In genomic region chr5:81513982-81514381, GRCh38 we compare ENCODE assay signal across 11 cellular contexts.
A peak's percentile ranks its signal among the peaks of the same experiment; 100 is the strongest.
DNase-seq lines count a peak whose midpoint lies in the region; ATAC-seq and TF ChIP-seq lines count a peak whose summit lies in the region.
"Had no signal": no experiment of that assay in that cellular context is flagged by ENCODE, and none has a peak within 500 bp of the region (broad histone marks: within the 10 kb centered on the region; RNA-seq: fewer than 3 reads in every experiment).

No MANE protein-coding gene starts in this region.

- no peak overlapping the region for H3K27ac ChIP-seq in PC-3 (ENCODE audit: low read length)
- no peak overlapping the region for H3K27ac ChIP-seq in coronary artery

- no TSS peak for BruUV-seq in PC-3 (replicated peaks; lab: Mats Ljungman, UMichigan)

- no peaks in the 10 kb centered on the region for H3K79me2 ChIP-seq in PC-3 (ENCODE audit: low read length)

- no peak overlapping the region for H3K4me2 ChIP-seq in PC-3 (ENCODE audit: low read length)

- no peaks in the 10 kb centered on the region for H3K9me2 ChIP-seq in PC-3 (replicated peaks; ENCODE audit: low read length)

- H3K27ac Mint-ChIP-seq in progenitor cell of endocrine pancreas, result no peak overlapping the region

- no peak overlapping the region for H3K9ac ChIP-seq in PC-3 (ENCODE audit: low read length)

- no peaks in the 10 kb centered on the region for H3K9me3 Mint-ChIP-seq in progenitor cell of endocrine pancreas (ENCODE audit: low read depth)

- H4K20me1 ChIP-seq in PC-3 (ENCODE audit: low read length), result no peaks in the 10 kb centered on the region

- peak; percentile 10 for DNase-seq in AG10803 (ENCODE audit: low read depth)
- no peak for DNase-seq in GM12865 (ENCODE audit: low read depth)
- peak; percentile 34 for DNase-seq in PC-3
- no peak for DNase-seq in fibroblast of villous mesenchyme (ENCODE audit: low read depth)
- DNase-seq in progenitor cell of endocrine pancreas (ENCODE audit: low spot score, unreplicated experiment), result no peak
- DNase-seq in coronary artery (ENCODE audit: low spot score), result no peak
- DNase-seq in stimulated activated CD4-positive, alpha-beta T cell treated with anti-CD3 and anti-CD28 coated beads, Interleukin-4, amount 100 ng/mL, for 4 hours, result no peak
- DNase-seq in T-helper 9 cell, result no peak
- DNase-seq: activated CD4-positive, alpha-beta T cell treated with anti-CD3 and anti-CD28 coated beads, Interleukin-2, amount 50 U/mL, for 48 hours; effector CD4-positive, alpha-beta T cell; NCI-H2081 had no signal

- TF ChIP-seq CTCF in AG10803 (conservative IDR thresholded peaks at IDR 0.05; ENCODE audit: low read length) (peak; percentile 40), GM12865 (IDR thresholded peaks at IDR 0.05; ENCODE audit: insufficient read depth, low read depth, low read length, missing control alignments) (peak; percentile 4), PC-3 (conservative IDR thresholded peaks at IDR 0.05; ENCODE audit: low read depth, low read length) (peak; percentile 53), fibroblast of villous mesenchyme (IDR thresholded peaks at IDR 0.05; ENCODE audit: insufficient read depth, low read depth, low read length) (peak; percentile 26), progenitor cell of endocrine pancreas (IDR thresholded peaks at IDR 0.05; ENCODE audit: unreplicated experiment) (no peak), coronary artery (IDR thresholded peaks at IDR 0.05) (no peak)

- CTCF ChIA-PET in PC-3 (lab: Charles Lee), result no interaction called here

- H3K9me3 ChIP-seq in PC-3 (ENCODE audit: low read length), result no peaks in the 10 kb centered on the region

- H2AFZ ChIP-seq in PC-3 (ENCODE audit: low read length), result no peak overlapping the region

- ATAC-seq in PC-3, result 0 out of 2 replicates have a peak, but pooled peaks have one; percentile 31

- H3K27me3 Mint-ChIP-seq in progenitor cell of endocrine pancreas, result no peaks in the 10 kb centered on the region

- H3K4me1 Mint-ChIP-seq in progenitor cell of endocrine pancreas (ENCODE audit: low read depth), result no peaks in the 10 kb centered on the region

- intact Hi-C loops in PC-3 (cut with micrococcal nuclease), result loop anchor here (2.0 kb wide), 2 partner anchors 89 to 235 kb away; no protein-coding TSS in a partner anchor

- H3K4me3 ChIP-seq in AG10803 (ENCODE audit: low read length), result no peak overlapping the region
- H3K4me3 ChIP-seq in GM12865 (ENCODE audit: low read depth, low read length), result no peak overlapping the region
- no peak overlapping the region for H3K4me3 ChIP-seq in PC-3 (ENCODE audit: low read length)
- no peak overlapping the region for H3K4me3 ChIP-seq in fibroblast of villous mesenchyme (ENCODE audit: low read depth, low read length)
- no peak overlapping the region for H3K4me3 ChIP-seq in coronary artery

- no peaks in the 10 kb centered on the region; the same call in 1 of the 2 replicates for H3K4me1 ChIP-seq in PC-3 (ENCODE audit: insufficient read depth, low read length)

- H3K27me3 ChIP-seq in PC-3 (ENCODE audit: low read length), result no peaks in the 10 kb centered on the region

- H3K36me3 Mint-ChIP-seq in progenitor cell of endocrine pancreas (ENCODE audit: insufficient read depth), result peaks cover 2% of the 10 kb centered on the region

- POLR2A ChIA-PET in PC-3 (lab: Charles Lee; ENCODE audit: unreplicated experiment), result no interaction called here

- no peaks in the 10 kb centered on the region for H3F3A ChIP-seq in PC-3 (ENCODE audit: low read length, unreplicated experiment)

- H3K4me3 Mint-ChIP-seq in progenitor cell of endocrine pancreas (ENCODE audit: low read depth), result no peak overlapping the region

- H3K36me3 ChIP-seq in PC-3 (ENCODE audit: low read depth, low read length), result no peaks in the 10 kb centered on the region

Comparison
In these comparisons a context has a peak if more than half of its experiments do, and no peak if none do; other contexts are left out.
1. DNase-seq: peak in AG10803 (single experiment) and PC-3 (single experiment); none in GM12865 (single experiment), fibroblast of villous mesenchyme (single experiment), progenitor cell of endocrine pancreas (single experiment), coronary artery (single experiment), stimulated activated CD4-positive, alpha-beta T cell treated with anti-CD3 and anti-CD28 coated beads, Interleukin-4, amount 100 ng/mL, for 4 hours (0 of 2) and T-helper 9 cell (single experiment).
2. CTCF ChIP-seq: peak in AG10803 (single experiment), GM12865 (single experiment), PC-3 (single experiment) and fibroblast of villous mesenchyme (single experiment); none in progenitor cell of endocrine pancreas (single experiment) and coronary artery (single experiment).